Comparison of ENCODE assay signal across 26 cellular contexts in the genomic region with DNA sequence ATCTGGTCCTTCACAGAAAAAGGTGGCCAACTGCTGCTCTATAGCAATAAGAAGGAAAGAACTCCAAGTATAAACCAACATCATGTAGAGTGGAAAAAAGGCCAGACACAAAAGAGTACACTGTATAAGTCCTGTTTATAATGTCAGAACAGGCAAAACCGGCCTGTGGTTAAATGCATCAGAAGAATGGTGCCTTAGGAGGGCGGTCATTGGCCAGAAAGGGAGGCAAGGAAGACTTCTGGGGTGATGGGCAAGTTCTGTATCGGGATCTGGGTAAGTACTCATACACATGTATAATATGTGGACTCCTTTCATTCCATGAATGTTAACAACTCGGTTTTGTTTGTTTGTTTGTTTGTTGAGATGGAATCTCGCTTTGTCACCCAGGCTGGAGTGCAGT. TPM values are rescaled to one million over a fixed set of nuclear protein-coding genes. Genes with fewer than 3 reads are reported as not detected.
DNase-seq lines count a peak whose midpoint lies in the region; ATAC-seq and TF ChIP-seq lines count a peak whose summit lies in the region.
"Had no signal": no experiment of that assay in that cellular context is flagged by ENCODE, and none has a peak within 500 bp of the region (broad histone marks: within the 10 kb centered on the region; RNA-seq: fewer than 3 reads in every experiment).

No MANE protein-coding gene starts in this region.

- POLR2A ChIA-PET in CD4-positive, alpha-beta T cell (lab: Charles Lee), result interaction anchor here (1.5 kb wide), 1 partner anchor 84 kb away, joined by 4 read pairs; no protein-coding TSS in a partner anchor

- no peaks in the 10 kb centered on the region for H3K9me3 ChIP-seq in BLaER1 treated with 17β-estradiol and CSF1 and Interleukin-3, amounts not matched to agents 10 nM and 100 nM (replicated peaks in 1 of 11)
- no peaks in the 10 kb centered on the region for H3K9me3 ChIP-seq in CD4-positive, alpha-beta T cell (ENCODE audit: control insufficient read depth, low read length)
- H3K9me3 ChIP-seq: ascending aorta, left ventricle myocardium inferior had no signal

- peaks cover 35% of the 10 kb centered on the region for H3K4me1 Mint-ChIP-seq in CD4-positive, alpha-beta T cell (ENCODE audit: low read depth)
- H3K4me1 Mint-ChIP-seq in activated T-helper 1 cell treated with anti-CD3 and anti-CD28 coated beads, Interleukin-12 subunit alpha, Interleukin-12 subunit beta, Interleukin-2, Interleukin-4 antibody, amounts not matched to agents 30 ng/mL and 10 ng/mL and 1 ng/mL, durations not matched to agents 14 hours and 24 hours and 36 hours (ENCODE audit: low read depth), result peaks cover 33% of the 10 kb centered on the region
- H3K4me1 Mint-ChIP-seq in mesothelial cell of epicardium, result peaks cover 34% of the 10 kb centered on the region

- no peaks in the 10 kb centered on the region for H3K27me3 ChIP-seq in BLaER1 treated with 17β-estradiol and CSF1 and Interleukin-3, amounts not matched to agents 10 nM and 100 nM
- no peaks in the 10 kb centered on the region for H3K27me3 ChIP-seq in CD4-positive, alpha-beta T cell (ENCODE audit: control insufficient read depth, insufficient read depth, low read length)
- H3K27me3 ChIP-seq: ascending aorta had no signal

- TF ChIP-seq CTCF in CD4-positive, alpha-beta T cell (IDR thresholded peaks at IDR 0.05), result no peak
- TF ChIP-seq CTCF in mesothelial cell of epicardium (IDR thresholded peaks at IDR 0.05; ENCODE audit: unreplicated experiment) (no peak), GM13976 (IDR thresholded peaks at IDR 0.05; ENCODE audit: borderline replicate concordance, control extremely low read depth, extremely low read depth, insufficient read depth, missing control alignments) (no peak)

- no peaks in the 10 kb centered on the region for H3K27me3 Mint-ChIP-seq in CD4-positive, alpha-beta T cell
- no peaks in the 10 kb centered on the region for H3K27me3 Mint-ChIP-seq in activated T-helper 1 cell treated with anti-CD3 and anti-CD28 coated beads, Interleukin-12 subunit alpha, Interleukin-12 subunit beta, Interleukin-2, Interleukin-4 antibody, amounts not matched to agents 30 ng/mL and 10 ng/mL and 1 ng/mL, durations not matched to agents 14 hours and 24 hours and 36 hours (ENCODE audit: insufficient read depth)
- no peaks in the 10 kb centered on the region for H3K27me3 Mint-ChIP-seq in mesothelial cell of epicardium (ENCODE audit: low read depth)
- H3K27me3 Mint-ChIP-seq: IgD-negative memory B cell, naive B cell had no signal

- H3K27ac Mint-ChIP-seq in CD4-positive, alpha-beta T cell, result peak overlapping the region; percentile 48
- peak overlapping the region; percentile 53 for H3K27ac Mint-ChIP-seq in activated T-helper 1 cell treated with anti-CD3 and anti-CD28 coated beads, Interleukin-12 subunit alpha, Interleukin-12 subunit beta, Interleukin-2, Interleukin-4 antibody, amounts not matched to agents 30 ng/mL and 10 ng/mL and 1 ng/mL, durations not matched to agents 14 hours and 24 hours and 36 hours
- H3K27ac Mint-ChIP-seq in mesothelial cell of epicardium, result peak overlapping the region; percentile 85
- H3K27ac Mint-ChIP-seq: H9, IgD-negative memory B cell, WTC11 had no signal

- H3K4me3 ChIP-seq in BLaER1 treated with 17β-estradiol and CSF1 and Interleukin-3, amounts not matched to agents 10 nM and 100 nM, result no peak overlapping the region
- H3K4me3 ChIP-seq: ascending aorta, left ventricle myocardium inferior had no signal

- H3K9ac ChIP-seq in BLaER1 treated with 17β-estradiol and CSF1 and Interleukin-3, amounts not matched to agents 10 nM and 100 nM, result peak overlapping the region in 1 of 11 experiments; percentile 15; a peak in 1 of 22 replicates

- no peak for DNase-seq in CD4-positive, alpha-beta T cell
- DNase-seq in activated T-helper 1 cell treated with anti-CD3 and anti-CD28 coated beads, Interleukin-12 subunit alpha, Interleukin-12 subunit beta, Interleukin-2, Interleukin-4 antibody, amounts not matched to agents 30 ng/mL and 10 ng/mL and 1 ng/mL, durations not matched to agents 14 hours and 24 hours and 36 hours (ENCODE audit: low spot score), result no peak
- DNase-seq in mesothelial cell of epicardium (ENCODE audit: low spot score in 2 of 2, unreplicated experiment in 2 of 2) (no peak), NCI-H526 treated with DMSO at 0.1 percent for 48 hours (lab: John Stamatoyannopoulos, UW) (no peak), GM13976 (ENCODE audit: low spot score) (no peak)
- DNase-seq in stimulated activated naive CD4-positive, alpha-beta T cell (lab: John Stamatoyannopoulos, UW), result no peak
- DNase-seq: activated CD4-positive, alpha-beta T cell treated with anti-CD3 and anti-CD28 coated beads, Interleukin-2, amount 50 U/mL, for 48 hours; activated CD8-positive, alpha-beta memory T cell treated with anti-CD3 and anti-CD28 coated beads, Interleukin-2, amount 50 U/mL, for 48 hours; activated gamma-delta T cell; H9; left ventricle myocardium inferior; naive B cell; NCI-H1048; NCI-H1694 treated with DMSO at 0.1 percent for 48 hours; NCI-H2171; NCI-H510A; PC-3; retina; Right ventricle myocardium superior; T-helper 9 cell had no signal

- peaks cover 14 to 78% (median 57%) of the 10 kb centered on the region in 11 experiments; a peak in 21 of 22 replicates for H4K20me1 ChIP-seq in BLaER1 treated with 17β-estradiol and CSF1 and Interleukin-3, amounts not matched to agents 10 nM and 100 nM

- H3K27ac ChIP-seq in BLaER1 treated with 17β-estradiol and CSF1 and Interleukin-3, amounts not matched to agents 10 nM and 100 nM, result peak overlapping the region in 1 of 11 experiments; percentile 16; a peak in 1 of 22 replicates
- H3K27ac ChIP-seq in CD4-positive, alpha-beta T cell (ENCODE audit: low read depth, low read length), result no peak overlapping the region
- H3K27ac ChIP-seq: ascending aorta, C4-2B, left ventricle myocardium inferior had no signal

- no peaks in the 10 kb centered on the region for H3K9me3 Mint-ChIP-seq in CD4-positive, alpha-beta T cell
- no peaks in the 10 kb centered on the region for H3K9me3 Mint-ChIP-seq in activated T-helper 1 cell treated with anti-CD3 and anti-CD28 coated beads, Interleukin-12 subunit alpha, Interleukin-12 subunit beta, Interleukin-2, Interleukin-4 antibody, amounts not matched to agents 30 ng/mL and 10 ng/mL and 1 ng/mL, durations not matched to agents 14 hours and 24 hours and 36 hours
- H3K9me3 Mint-ChIP-seq in mesothelial cell of epicardium, result no peaks in the 10 kb centered on the region
- H3K9me3 Mint-ChIP-seq: H9, IgD-negative memory B cell, WTC11 had no signal

- no peak overlapping the region for H3K4me3 Mint-ChIP-seq in CD4-positive, alpha-beta T cell
- no peak overlapping the region for H3K4me3 Mint-ChIP-seq in activated T-helper 1 cell treated with anti-CD3 and anti-CD28 coated beads, Interleukin-12 subunit alpha, Interleukin-12 subunit beta, Interleukin-2, Interleukin-4 antibody, amounts not matched to agents 30 ng/mL and 10 ng/mL and 1 ng/mL, durations not matched to agents 14 hours and 24 hours and 36 hours
- no peak overlapping the region for H3K4me3 Mint-ChIP-seq in mesothelial cell of epicardium
- H3K4me3 Mint-ChIP-seq: H9, IgD-negative memory B cell, naive B cell, WTC11 had no signal

- peaks cover 39 to 79% (median 63%) of the 10 kb centered on the region in 10 experiments for H3K4me1 ChIP-seq in BLaER1 treated with 17β-estradiol and CSF1 and Interleukin-3, amounts not matched to agents 10 nM and 100 nM

- H3K36me3 ChIP-seq in BLaER1 treated with 17β-estradiol and CSF1 and Interleukin-3, amounts not matched to agents 10 nM and 100 nM, result peaks cover 20 to 51% (median 42%) of the 10 kb centered on the region in 11 experiments; a peak in 21 of 22 replicates
- H3K36me3 ChIP-seq: left ventricle myocardium inferior had no signal

- CTCF ChIA-PET in CD4-positive, alpha-beta T cell (lab: Charles Lee), result interaction anchor here (3.1 kb wide), 1 partner anchor 76 kb away, joined by 16 read pairs; no protein-coding TSS in a partner anchor

- intact Hi-C loops in CD4-positive, alpha-beta T cell (cut with DNase I, micrococcal nuclease), result loop anchor here in 1 of 2 experiments (5.0 kb wide), 1 partner anchor 321 kb away; no protein-coding TSS in a partner anchor
- intact Hi-C loops in activated T-helper 1 cell treated with anti-CD3 and anti-CD28 coated beads, Interleukin-12 subunit alpha, Interleukin-12 subunit beta, Interleukin-2, Interleukin-4 antibody, amounts not matched to agents 30 ng/mL and 10 ng/mL and 1 ng/mL, durations not matched to agents 14 hours and 24 hours and 36 hours (cut with micrococcal nuclease), result no loop called here

- in situ Hi-C loops in GM13976 (cut with MboI; ENCODE audit: low sequenced_read_pairs, unreplicated experiment), result loop anchor here (5.0 kb wide), 1 partner anchor 71 kb away; no protein-coding TSS in a partner anchor

- no peak for ATAC-seq in CD4-positive, alpha-beta T cell (ENCODE audit: poor library complexity)
- ATAC-seq: PC-3, WTC11 had no signal

- H3K36me3 Mint-ChIP-seq in CD4-positive, alpha-beta T cell (ENCODE audit: low read depth), result peaks cover 9% of the 10 kb centered on the region
- peaks cover 5% of the 10 kb centered on the region for H3K36me3 Mint-ChIP-seq in activated T-helper 1 cell treated with anti-CD3 and anti-CD28 coated beads, Interleukin-12 subunit alpha, Interleukin-12 subunit beta, Interleukin-2, Interleukin-4 antibody, amounts not matched to agents 30 ng/mL and 10 ng/mL and 1 ng/mL, durations not matched to agents 14 hours and 24 hours and 36 hours (ENCODE audit: low read depth)
- H3K36me3 Mint-ChIP-seq in mesothelial cell of epicardium, result no peaks in the 10 kb centered on the region
- H3K36me3 Mint-ChIP-seq: IgD-negative memory B cell, naive B cell, WTC11 had no signal

- peak overlapping the region in 6 of 11 experiments; percentile 3 to 96 (median 94); a peak in 10 of 22 replicates for H3K4me2 ChIP-seq in BLaER1 treated with 17β-estradiol and CSF1 and Interleukin-3, amounts not matched to agents 10 nM and 100 nM

RNA-seq across cellular contexts. Expression of a gene that starts 4.1 kb away (rescaled TPM):
- total RNA-seq in CD4-positive, alpha-beta T cell, result 10 to 100 TPM; 20.2 to 21.7 TPM
- total RNA-seq in activated T-helper 1 cell treated with anti-CD3 and anti-CD28 coated beads, Interleukin-12 subunit alpha, Interleukin-12 subunit beta, Interleukin-2, Interleukin-4 antibody, amounts not matched to agents 30 ng/mL and 10 ng/mL and 1 ng/mL, durations not matched to agents 14 hours and 24 hours and 36 hours, result 55.1 and 55.4 TPM in 2 replicates
- total RNA-seq in mesothelial cell of epicardium, result 26.8 to 29.0 TPM (median 27.9 TPM) in 3 replicates

RNA-seq across cellular contexts. Expression of a gene that starts 10.1 kb away (rescaled TPM):
- 1 to 10 TPM; 2.6 to 2.7 TPM for total RNA-seq in CD4-positive, alpha-beta T cell
- 1.4 and 2.6 TPM in 2 replicates for total RNA-seq in activated T-helper 1 cell treated with anti-CD3 and anti-CD28 coated beads, Interleukin-12 subunit alpha, Interleukin-12 subunit beta, Interleukin-2, Interleukin-4 antibody, amounts not matched to agents 30 ng/mL and 10 ng/mL and 1 ng/mL, durations not matched to agents 14 hours and 24 hours and 36 hours
- total RNA-seq in mesothelial cell of epicardium, result 2.3 to 2.8 TPM (median 2.6 TPM) in 3 replicates
- total RNA-seq: ascending aorta, glomerular endothelial cell, H9, PC-3 had no signal

RNA-seq across cellular contexts. Expression of a gene that starts 18.4 kb away (rescaled TPM):
- 10 to 100 TPM; 75.1 to 77.4 TPM for total RNA-seq in CD4-positive, alpha-beta T cell
- 26.8 and 28.7 TPM in 2 replicates for total RNA-seq in activated T-helper 1 cell treated with anti-CD3 and anti-CD28 coated beads, Interleukin-12 subunit alpha, Interleukin-12 subunit beta, Interleukin-2, Interleukin-4 antibody, amounts not matched to agents 30 ng/mL and 10 ng/mL and 1 ng/mL, durations not matched to agents 14 hours and 24 hours and 36 hours
- 28.0 to 31.4 TPM (median 28.2 TPM) in 3 replicates for total RNA-seq in mesothelial cell of epicardium

RNA-seq across cellular contexts. Expression of a gene that starts 52.4 kb away (rescaled TPM):
- 10 to 100 TPM; 25.1 to 26.2 TPM for total RNA-seq in CD4-positive, alpha-beta T cell
- total RNA-seq in activated T-helper 1 cell treated with anti-CD3 and anti-CD28 coated beads, Interleukin-12 subunit alpha, Interleukin-12 subunit beta, Interleukin-2, Interleukin-4 antibody, amounts not matched to agents 30 ng/mL and 10 ng/mL and 1 ng/mL, durations not matched to agents 14 hours and 24 hours and 36 hours, result 27.4 and 28.7 TPM in 2 replicates
- 52.3 to 58.5 TPM (median 56.1 TPM) in 3 replicates for total RNA-seq in mesothelial cell of epicardium

RNA-seq across cellular contexts. Expression of a gene that starts 52.7 kb away (rescaled TPM):
- not detected for total RNA-seq in CD4-positive, alpha-beta T cell
- 4.9 and 5.7 TPM in 2 replicates for total RNA-seq in activated T-helper 1 cell treated with anti-CD3 and anti-CD28 coated beads, Interleukin-12 subunit alpha, Interleukin-12 subunit beta, Interleukin-2, Interleukin-4 antibody, amounts not matched to agents 30 ng/mL and 10 ng/mL and 1 ng/mL, durations not matched to agents 14 hours and 24 hours and 36 hours
- total RNA-seq in mesothelial cell of epicardium, result 12.6 to 14.5 TPM (median 13.8 TPM) in 3 replicates
